ENCODE assay signal across 22 cellular contexts in the genomic region with DNA sequence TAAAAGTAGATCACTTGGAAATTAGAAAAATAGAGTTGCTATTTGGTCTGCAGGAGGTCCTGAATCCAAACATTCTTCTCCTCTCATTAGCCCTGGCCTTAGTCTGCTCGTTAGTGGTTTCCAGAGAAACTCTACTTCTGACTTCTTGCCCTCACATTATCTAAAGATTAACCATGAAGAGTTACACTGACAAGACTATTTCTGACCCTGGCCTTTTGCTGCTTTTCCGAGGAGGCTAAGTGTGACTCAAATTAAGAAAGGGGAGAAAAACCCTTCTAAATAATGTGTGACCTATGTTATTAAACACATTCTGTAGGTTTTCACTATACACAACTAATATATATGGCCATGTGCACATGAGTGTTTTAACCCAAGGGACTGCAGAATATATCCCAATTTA.
DNase-seq lines count a peak whose midpoint lies in the region; ATAC-seq, FAIRE-seq and TF ChIP-seq lines count a peak whose summit lies in the region.
"Had no signal": no experiment of that assay in that cellular context is flagged by ENCODE, and none has a peak within 500 bp of the region (broad histone marks: within the 10 kb centered on the region; RNA-seq: fewer than 3 reads in every experiment).

No MANE protein-coding gene starts in this region.

- peaks cover 31% of the 10 kb centered on the region for H3K9me3 ChIP-seq in A549
- H3K9me3 ChIP-seq: ascending aorta, upper lobe of right lung had no signal

- DNase-seq in A549 (ENCODE audit: low read depth in 1 of 2, low spot score in 1 of 2) (no peak), UCSD-AML1 (lab: John Stamatoyannopoulos, UW; ENCODE audit: unreplicated experiment) (no peak), GF-D8 (lab: John Stamatoyannopoulos, UW) (no peak), NCI-H1092 treated with DMSO at 0.1 percent for 48 hours (lab: John Stamatoyannopoulos, UW) (no peak), NCI-H187 treated with DMSO at 0.1 percent for 48 hours (lab: John Stamatoyannopoulos, UW) (no peak)
- DNase-seq: activated CD4-positive, CD25-positive, alpha-beta regulatory T cell; activated naive CD4-positive, alpha-beta T cell; C1 segment of cervical spinal cord; DMS79 treated with DMSO at 0.1 percent for 48 hours; foreskin melanocyte; H7; NCI-H1417; NCI-H2227 treated with DMSO at 0.1 percent for 48 hours; Right ventricle myocardium superior; stimulated activated CD4-positive, alpha-beta T cell treated with anti-CD3 and anti-CD28 coated beads, Interleukin-12 subunit alpha, Interleukin-12 subunit beta, amount 100 ng/mL, for 4 hours; upper lobe of right lung had no signal

- 76% methylated on average over 2 of the region's 2 CpGs for WGBS in A549 (ENCODE audit: missing lambda C conversion rate)

- peaks cover 44% of the 10 kb centered on the region for H3K4me1 ChIP-seq in A549
- H3K4me1 ChIP-seq: upper lobe of right lung had no signal

- POLR2A ChIA-PET in A549 (lab: Yijun Ruan, JAX): no interaction called here

- no peak overlapping the region for H3K4me3 ChIP-seq in A549
- H3K4me3 ChIP-seq: ascending aorta, upper lobe of right lung had no signal

- no peak overlapping the region for H3K4me2 ChIP-seq in A549
- H3K4me2 ChIP-seq: KMS-11 had no signal

- no peak for TF ChIP-seq CTCF in A549 (IDR thresholded peaks at IDR 0.05)

- no peak for TF ChIP-seq RAD21 in A549 (conservative IDR thresholded peaks at IDR 0.05 in 1 of 2, IDR thresholded peaks at IDR 0.05 in 1 of 2)

- no peak for TF ChIP-seq POLR2A in A549 (IDR thresholded peaks at IDR 0.05; ENCODE audit: low read length)

- H3K27ac ChIP-seq in A549: peak overlapping the region; percentile 94 to 100
- H3K27ac ChIP-seq: ascending aorta, KMS-11, upper lobe of right lung had no signal

- no peak for TF ChIP-seq EP300 in A549 (IDR thresholded peaks at IDR 0.05)

- ATAC-seq in A549 (no peak), GM19395 (IDR thresholded peaks at IDR 0.05; ENCODE audit: unreplicated experiment) (peak; percentile 52), HG02678 (IDR thresholded peaks at IDR 0.05; ENCODE audit: unreplicated experiment) (peak; percentile 65), HG03196 (IDR thresholded peaks at IDR 0.05; ENCODE audit: unreplicated experiment) (peak; percentile 84)
- ATAC-seq: upper lobe of right lung had no signal

- FAIRE-seq in A549 (lab: Jason Lieb, UNC): no peak
- FAIRE-seq: endothelial cell of umbilical vein had no signal

- CTCF ChIA-PET in A549 (lab: Yijun Ruan, JAX): interaction anchor here (1.9 to 3.9 kb wide), 9 partner anchors 11 to 473 kb away, joined by 5 to 58 read pairs (median 14); no protein-coding TSS in a partner anchor

TF ChIP-seq in A549, 52 proteins besides CTCF, POLR2A, EP300 and RAD21:
- TF ChIP-seq JUN (IDR thresholded peaks at IDR 0.05) (no peak), BHLHE40 (IDR thresholded peaks at IDR 0.05; ENCODE audit: low read depth, low read length) (no peak), TFCP2L1 (CRISPR knock-in tag; IDR thresholded peaks at IDR 0.05) (no peak), PHF8 (IDR thresholded peaks at IDR 0.05; ENCODE audit: borderline replicate concordance, low read depth) (no peak), SMC3 (IDR thresholded peaks at IDR 0.05) (no peak), HOXB13 (CRISPR knock-in tag; IDR thresholded peaks at IDR 0.05; ENCODE audit: low read depth) (no peak), HOXA7 (CRISPR knock-in tag; IDR thresholded peaks at IDR 0.05) (no peak)
- TF ChIP-seq, protein P1, sequence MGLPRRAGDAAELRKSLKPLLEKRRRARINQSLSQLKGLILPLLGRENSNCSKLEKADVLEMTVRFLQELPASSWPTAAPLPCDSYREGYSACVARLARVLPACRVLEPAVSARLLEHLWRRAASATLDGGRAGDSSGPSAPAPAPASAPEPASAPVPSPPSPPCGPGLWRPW (IDR thresholded peaks at IDR 0.05): no peak
- TF ChIP-seq, protein P2, sequence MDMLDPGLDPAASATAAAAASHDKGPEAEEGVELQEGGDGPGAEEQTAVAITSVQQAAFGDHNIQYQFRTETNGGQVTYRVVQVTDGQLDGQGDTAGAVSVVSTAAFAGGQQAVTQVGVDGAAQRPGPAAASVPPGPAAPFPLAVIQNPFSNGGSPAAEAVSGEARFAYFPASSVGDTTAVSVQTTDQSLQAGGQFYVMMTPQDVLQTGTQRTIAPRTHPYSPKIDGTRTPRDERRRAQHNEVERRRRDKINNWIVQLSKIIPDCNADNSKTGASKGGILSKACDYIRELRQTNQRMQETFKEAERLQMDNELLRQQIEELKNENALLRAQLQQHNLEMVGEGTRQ (IDR thresholded peaks at IDR 0.05): no peak
- TF ChIP-seq, protein P3, sequence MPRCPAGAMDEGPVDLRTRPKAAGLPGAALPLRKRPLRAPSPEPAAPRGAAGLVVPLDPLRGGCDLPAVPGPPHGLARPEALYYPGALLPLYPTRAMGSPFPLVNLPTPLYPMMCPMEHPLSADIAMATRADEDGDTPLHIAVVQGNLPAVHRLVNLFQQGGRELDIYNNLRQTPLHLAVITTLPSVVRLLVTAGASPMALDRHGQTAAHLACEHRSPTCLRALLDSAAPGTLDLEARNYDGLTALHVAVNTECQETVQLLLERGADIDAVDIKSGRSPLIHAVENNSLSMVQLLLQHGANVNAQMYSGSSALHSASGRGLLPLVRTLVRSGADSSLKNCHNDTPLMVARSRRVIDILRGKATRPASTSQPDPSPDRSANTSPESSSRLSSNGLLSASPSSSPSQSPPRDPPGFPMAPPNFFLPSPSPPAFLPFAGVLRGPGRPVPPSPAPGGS (IDR thresholded peaks at IDR 0.05): no peak

Comparison
In these comparisons a context has a peak if more than half of its experiments do, and no peak if none do; other contexts are left out.
1. ATAC-seq: peak in GM19395 (single experiment), HG02678 (single experiment) and HG03196 (single experiment); none in A549 (0 of 2).